Comparison of ENCODE assay signal across 10 cellular contexts in the genomic region with DNA sequence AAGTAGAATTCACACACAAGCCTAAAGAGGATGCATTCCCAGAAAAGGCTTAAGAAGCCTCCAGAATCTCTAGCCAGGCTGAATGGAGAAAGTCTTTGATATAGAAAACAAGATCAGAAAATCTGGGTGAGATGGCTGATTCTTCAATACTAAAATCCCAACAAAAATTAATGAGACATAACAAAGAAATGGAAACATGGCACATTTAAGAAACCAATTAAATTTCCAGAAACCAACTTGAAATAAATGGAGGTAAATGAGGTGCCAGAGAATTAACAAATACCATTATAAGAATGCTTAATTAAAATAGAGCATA. TPM values are rescaled to one million over a fixed set of nuclear protein-coding genes. Genes with fewer than 3 reads are reported as not detected.
"Had no signal": no experiment of that assay in that cellular context is flagged by ENCODE, and none has a peak within 500 bp of the region (broad histone marks: within the 10 kb centered on the region; RNA-seq: fewer than 3 reads in every experiment).

No MANE protein-coding gene starts in this region.

- H3K27ac ChIP-seq: gastrocnemius medialis, heart right ventricle, lower lobe of right lung, parathyroid adenoma, tibial artery, vagina had no signal

- H3K9me3 Mint-ChIP-seq: activated T-cell treated with anti-CD3 and anti-CD28 coated beads, Interleukin-2, amount 50 U/mL, for 24 hours; endodermal cell; stimulated activated naive B cell treated with anti-CD40 and anti-IgM and Interleukin-4, amounts not matched to agents 10 μg/mL and 1 μg/mL and 100 μg/mL, for 72 hours had no signal

- H3K27me3 ChIP-seq: vagina had no signal

- H3K9me3 ChIP-seq: gastrocnemius medialis, heart right ventricle, lower lobe of right lung, tibial artery, vagina had no signal

- H3K27ac Mint-ChIP-seq: activated T-cell treated with anti-CD3 and anti-CD28 coated beads, Interleukin-2, amount 50 U/mL, for 24 hours; endodermal cell; stimulated activated naive B cell treated with anti-CD40 and anti-IgM and Interleukin-4, amounts not matched to agents 10 μg/mL and 1 μg/mL and 100 μg/mL, for 72 hours had no signal

- H3K4me1 ChIP-seq: gastrocnemius medialis, lower lobe of right lung, parathyroid adenoma, tibial artery, vagina had no signal

- H3K4me3 ChIP-seq: gastrocnemius medialis, heart right ventricle, lower lobe of right lung, tibial artery, vagina had no signal

- H3K4me3 Mint-ChIP-seq: activated T-cell treated with anti-CD3 and anti-CD28 coated beads, Interleukin-2, amount 50 U/mL, for 24 hours; endodermal cell; stimulated activated naive B cell treated with anti-CD40 and anti-IgM and Interleukin-4, amounts not matched to agents 10 μg/mL and 1 μg/mL and 100 μg/mL, for 72 hours had no signal

- H3K9ac ChIP-seq: parathyroid adenoma had no signal

- H2AFZ ChIP-seq: parathyroid adenoma had no signal

- H3K79me2 ChIP-seq: parathyroid adenoma had no signal

- H3K36me3 Mint-ChIP-seq: stimulated activated naive B cell treated with anti-CD40 and anti-IgM and Interleukin-4, amounts not matched to agents 10 μg/mL and 1 μg/mL and 100 μg/mL, for 72 hours had no signal

- H3K36me3 ChIP-seq: gastrocnemius medialis, heart right ventricle, lower lobe of right lung, tibial artery, vagina had no signal

RNA-seq across cellular contexts. Expression of gene LYZ, which starts 56.9 kb away (rescaled TPM):
- total RNA-seq: dermis microvascular lymphatic vessel endothelial cell, endodermal cell had no signal
